Comparison of ENCODE assay signal across 1 cellular context in genomic region chr2:28276076-28276618, GRCh38.
TF ChIP-seq lines count a peak whose summit lies in the region.

No MANE protein-coding gene starts in this region.

TF ChIP-seq in HEK293, 187 proteins besides CTCF, POLR2A, EP300 and RAD21 (continued from another document and continues in another):
- TF ChIP-seq ZNF398 (tag by site-specific recombination; IDR thresholded peaks at IDR 0.05) (0 out of 2 replicates have a peak, but pooled peaks have one; percentile 14), PRDM1 (tag by site-specific recombination; IDR thresholded peaks at IDR 0.05) (peak; percentile 55; the same call in 1 of the 2 replicates), HIC1 (tag by site-specific recombination; IDR thresholded peaks at IDR 0.05) (peak; percentile 81), PATZ1 (tag by site-specific recombination; IDR thresholded peaks at IDR 0.05) (no peak), ZNF10 (tag by site-specific recombination; IDR thresholded peaks at IDR 0.05) (no peak), SP3 (tag by site-specific recombination; IDR thresholded peaks at IDR 0.05) (0 out of 2 replicates have a peak, but pooled peaks have one; percentile 13), ZNF701 (tag by site-specific recombination; IDR thresholded peaks at IDR 0.05) (no peak), ZNF184 (tag by site-specific recombination; IDR thresholded peaks at IDR 0.05) (peak; percentile 57; the same call in 1 of the 2 replicates), KLF17 (tag by site-specific recombination; IDR thresholded peaks at IDR 0.05) (0 out of 2 replicates have a peak, but pooled peaks have one; percentile 28), ZNF366 (tag by site-specific recombination; conservative IDR thresholded peaks at IDR 0.05) (peak; percentile 72), ZNF768 (tag by site-specific recombination; IDR thresholded peaks at IDR 0.05) (no peak), ZNF362 (tag by site-specific recombination; IDR thresholded peaks at IDR 0.05) (peak; percentile 65; the same call in 1 of the 2 replicates), TSHZ1 (tag by site-specific recombination; IDR thresholded peaks at IDR 0.05; ENCODE audit: borderline replicate concordance) (peak; percentile 57; the same call in 1 of the 2 replicates), OVOL3 (tag by site-specific recombination; IDR thresholded peaks at IDR 0.05) (no peak), ZNF629 (tag by site-specific recombination; IDR thresholded peaks at IDR 0.05) (peak; percentile 88), ZNF423 (tag by site-specific recombination; IDR thresholded peaks at IDR 0.05) (no peak), ZNF639 (tag by site-specific recombination; IDR thresholded peaks at IDR 0.05) (0 out of 2 replicates have a peak, but pooled peaks have one; percentile 61), PRDM6 (tag by site-specific recombination; IDR thresholded peaks at IDR 0.05) (peak; percentile 88), ZNF843 (tag by site-specific recombination; IDR thresholded peaks at IDR 0.05) (peak; percentile 19; the same call in 1 of the 2 replicates), TRIM28 (IDR thresholded peaks at IDR 0.05; ENCODE audit: borderline replicate concordance, low read length) (no peak), ZBTB44 (tag by site-specific recombination; IDR thresholded peaks at IDR 0.05) (peak; percentile 38; the same call in 1 of the 2 replicates), SCRT2 (tag by site-specific recombination; IDR thresholded peaks at IDR 0.05) (peak; percentile 64), ZNF404 (tag by site-specific recombination; IDR thresholded peaks at IDR 0.05) (no peak), ZBTB1 (tag by site-specific recombination; IDR thresholded peaks at IDR 0.05) (0 out of 2 replicates have a peak, but pooled peaks have one; percentile 28), ZEB2 (tag by site-specific recombination; IDR thresholded peaks at IDR 0.05) (peak; percentile 68; the same call in 1 of the 2 replicates), ZNF449 (tag by site-specific recombination; IDR thresholded peaks at IDR 0.05) (peak; percentile 25; the same call in 1 of the 2 replicates), SP7 (tag by site-specific recombination; IDR thresholded peaks at IDR 0.05) (peak; percentile 88), BCL11B (tag by site-specific recombination; IDR thresholded peaks at IDR 0.05; ENCODE audit: low read depth) (no peak), ZNF660 (tag by site-specific recombination; IDR thresholded peaks at IDR 0.05) (peak; percentile 95), ZXDB (tag by site-specific recombination; IDR thresholded peaks at IDR 0.05) (peak; percentile 45; the same call in 1 of the 2 replicates), HOXA7 (CRISPR knock-in tag; IDR thresholded peaks at IDR 0.05; ENCODE audit: borderline replicate concordance) (no peak), KLF10 (tag by site-specific recombination; IDR thresholded peaks at IDR 0.05) (peak; percentile 67)
